Comparison of ENCODE assay signal across 22 cellular contexts in genomic region chr14:67935371-67935770, GRCh38.
DNase-seq lines count a peak whose midpoint lies in the region; ATAC-seq and TF ChIP-seq lines count a peak whose summit lies in the region.
"Had no signal": no experiment of that assay in that cellular context is flagged by ENCODE, and none has a peak within 500 bp of the region (broad histone marks: within the 10 kb centered on the region; RNA-seq: fewer than 3 reads in every experiment).

No MANE protein-coding gene starts in this region.

- H2BK120ac ChIP-seq in trophoblast cell (ENCODE audit: insufficient read depth, low read length, poor library complexity): peak overlapping the region; percentile 71

- H3K23ac ChIP-seq in trophoblast cell (ENCODE audit: low read length): no peak overlapping the region

- no peak overlapping the region for H3K9ac ChIP-seq in HCT116 (ENCODE audit: low read length)
- H3K9ac ChIP-seq in SK-N-MC (ENCODE audit: insufficient read length): no peak overlapping the region
- no peak overlapping the region; the same call in 1 of the 2 replicates for H3K9ac ChIP-seq in iPS-20b (ENCODE audit: low read depth, low read length)
- no peak overlapping the region for H3K9ac ChIP-seq in trophoblast cell (ENCODE audit: low read length)

- H2AK5ac ChIP-seq in trophoblast cell (ENCODE audit: low read length): peak overlapping the region; percentile 71

- BruUV-seq in HCT116 (replicated peaks; lab: Mats Ljungman, UMichigan) (no TSS peak), A673 (replicated peaks; lab: Mats Ljungman, UMichigan) (no TSS peak)

- TF ChIP-seq RAD21 in HCT116 (IDR thresholded peaks at IDR 0.05; ENCODE audit: low read depth): no peak

- no peaks in the 10 kb centered on the region for H3K27me3 ChIP-seq in HCT116 (ENCODE audit: insufficient read depth, low read length)
- no peaks in the 10 kb centered on the region for H3K27me3 ChIP-seq in iPS-20b (ENCODE audit: insufficient read depth, low read length)
- H3K27me3 ChIP-seq in trophoblast cell (ENCODE audit: insufficient read depth, low read length): no peaks in the 10 kb centered on the region
- peaks cover 12% of the 10 kb centered on the region for H3K27me3 ChIP-seq in A673 (replicated peaks; ENCODE audit: insufficient read depth, low read depth, low read length, poor library complexity)
- H3K27me3 ChIP-seq: BLaER1, SJSA1 had no signal

- H3K9me2 ChIP-seq in HCT116 (ENCODE audit: insufficient read depth): no peaks in the 10 kb centered on the region

- TF ChIP-seq CTCF in HCT116 (IDR thresholded peaks at IDR 0.05 in 2 of 3, conservative IDR thresholded peaks at IDR 0.05 in 1 of 3; ENCODE audit: borderline replicate concordance in 1 of 3, insufficient read depth in 1 of 3, low read depth in 2 of 3, low read length in 2 of 3) (no peak), A673 (conservative IDR thresholded peaks at IDR 0.05; ENCODE audit: low read depth, low read length) (no peak)

- H4K12ac ChIP-seq in trophoblast cell (ENCODE audit: low read depth, low read length): peak overlapping the region; percentile 49

- H3K4me2 ChIP-seq in HCT116 (ENCODE audit: low read length) (no peak overlapping the region), trophoblast cell (ENCODE audit: low read length) (no peak overlapping the region)
- H3K4me2 ChIP-seq: BLaER1 had no signal

- H3K18ac ChIP-seq in trophoblast cell (ENCODE audit: low read length): no peak overlapping the region

- intact Hi-C loops in HCT116 (cut with micrococcal nuclease): loop anchor here (2.0 to 10.0 kb wide), 2 partner anchors 351 to 881 kb away; no protein-coding TSS in a partner anchor
- intact Hi-C loops in A673 (cut with micrococcal nuclease; ENCODE audit: unreplicated experiment): loop anchor here (2.0 kb wide), 2 partner anchors 99 to 881 kb away; no protein-coding TSS in a partner anchor

- no peak for TF ChIP-seq POLR2A in HCT116 (IDR thresholded peaks at IDR 0.05; ENCODE audit: borderline replicate concordance, extremely low read depth, insufficient read depth, insufficient read length)

- peak overlapping the region; percentile 84 for H4K91ac ChIP-seq in trophoblast cell (ENCODE audit: low read depth, low read length)

- POLR2A ChIA-PET in HCT116 (lab: Charles Lee): no interaction called here
- POLR2A ChIA-PET in A673 (lab: Charles Lee; ENCODE audit: low non-redundant PET): no interaction called here

- RAD21 ChIA-PET in HCT116 (lab: Charles Lee; ENCODE audit: low non-redundant PET in 1 of 2, low total read pairs in 2 of 2, uncharacterized antibody in 2 of 2, unreplicated experiment in 2 of 2): no interaction called here

- no peaks in the 10 kb centered on the region for H3K79me2 ChIP-seq in HCT116 (ENCODE audit: insufficient read depth, low read length)
- H3K79me2 ChIP-seq in trophoblast cell (ENCODE audit: control insufficient read depth, insufficient read depth, low read length, poor library complexity): no peaks in the 10 kb centered on the region

- H3K4me3 ChIP-seq in HCT116 (replicated peaks in 1 of 2; ENCODE audit: low read depth in 1 of 2, low read length in 2 of 2) (no peak overlapping the region), SK-N-MC (no peak overlapping the region), iPS-20b (ENCODE audit: low read length) (no peak overlapping the region), trophoblast cell (ENCODE audit: low read depth, low read length) (no peak overlapping the region), A673 (ENCODE audit: low read depth, low read length, poor library complexity, severe bottlenecking) (no peak overlapping the region)
- H3K4me3 ChIP-seq: BLaER1, SJSA1 had no signal

- peak overlapping the region; percentile 95 for H2BK12ac ChIP-seq in trophoblast cell (ENCODE audit: low read length)

- H3K4ac ChIP-seq in trophoblast cell (ENCODE audit: low read depth, low read length): no peak overlapping the region

- no peaks in the 10 kb centered on the region for H3K9me3 ChIP-seq in HCT116 (ENCODE audit: control insufficient read depth in 1 of 2, insufficient read depth in 1 of 2, low read depth in 1 of 2, low read length in 2 of 2)
- H3K9me3 ChIP-seq in SK-N-MC (ENCODE audit: low read depth, low read length): 0 out of 2 replicates have a peak, but pooled peaks cover under 1% of the 10 kb centered on the region
- H3K9me3 ChIP-seq in iPS-20b (ENCODE audit: insufficient read depth, low read depth, low read length): no peaks in the 10 kb centered on the region; the same call in 1 of the 2 replicates
- no peaks in the 10 kb centered on the region for H3K9me3 ChIP-seq in trophoblast cell (ENCODE audit: insufficient read depth, low read depth, low read length)
- peaks cover 1% of the 10 kb centered on the region for H3K9me3 ChIP-seq in A673 (ENCODE audit: low read depth, low read length, poor library complexity, severe bottlenecking)
- H3K9me3 ChIP-seq: SJSA1 had no signal

- H3K36me3 ChIP-seq in HCT116 (ENCODE audit: control insufficient read depth in 1 of 2, insufficient read depth in 2 of 2, low read length in 2 of 2): no peaks in the 10 kb centered on the region
- no peaks in the 10 kb centered on the region for H3K36me3 ChIP-seq in SK-N-MC (ENCODE audit: insufficient read depth, low read length)
- H3K36me3 ChIP-seq in iPS-20b (ENCODE audit: insufficient read depth, low read depth, low read length): no peaks in the 10 kb centered on the region
- no peaks in the 10 kb centered on the region for H3K36me3 ChIP-seq in trophoblast cell (ENCODE audit: control insufficient read depth in 1 of 2, insufficient read depth in 2 of 2, low read length in 2 of 2)
- H3K36me3 ChIP-seq in A673 (ENCODE audit: insufficient read depth, low read length, poor library complexity, severe bottlenecking): no peaks in the 10 kb centered on the region
- H3K36me3 ChIP-seq: BLaER1, SJSA1 had no signal

- H2BK5ac ChIP-seq in trophoblast cell (ENCODE audit: low read depth, low read length, poor library complexity): peak overlapping the region; percentile 66

- no peaks in the 10 kb centered on the region for H4K20me1 ChIP-seq in HCT116 (ENCODE audit: insufficient read depth)
- H4K20me1 ChIP-seq: BLaER1 had no signal

- CTCF ChIA-PET in HCT116 (lab: Charles Lee) (no interaction called here), A673 (lab: Charles Lee) (interaction anchor here (0.6 kb wide), 1 partner anchor 113 kb away, joined by 3 read pairs; no protein-coding TSS in a partner anchor)

- H3K14ac ChIP-seq in trophoblast cell (ENCODE audit: low read length): peak overlapping the region; percentile 50

- peak overlapping the region; percentile 75 for H4K8ac ChIP-seq in trophoblast cell (ENCODE audit: low read depth, low read length)

- H2AFZ ChIP-seq in HCT116 (ENCODE audit: low read depth, low read length, poor library complexity, severe bottlenecking) (no peak overlapping the region), trophoblast cell (ENCODE audit: insufficient read depth, low read length, poor library complexity) (no peak overlapping the region)

- H3K4me1 ChIP-seq in HCT116 (ENCODE audit: control insufficient read depth in 1 of 2, insufficient read depth in 2 of 2, low read length in 2 of 2) (peaks cover 5 to 20% of the 10 kb centered on the region in 2 experiments; a peak in 1 of 4 replicates), iPS-20b (ENCODE audit: insufficient read depth, low read length) (peaks cover 48% of the 10 kb centered on the region), trophoblast cell (ENCODE audit: control insufficient read depth in 1 of 2, insufficient read depth in 2 of 2, low read length in 2 of 2) (peaks cover 0 to 8% of the 10 kb centered on the region in 2 experiments), A673 (ENCODE audit: insufficient read depth, low read length, poor library complexity, severe bottlenecking) (peaks cover 23% of the 10 kb centered on the region)

- WGBS in trophoblast cell (ENCODE audit: extremely low coverage, insufficient coverage, insufficient read length): no CpG with 5 or more reads among the region's 2 CpGs

- H3K27ac ChIP-seq in HCT116 (ENCODE audit: low read depth, low read length) (peak overlapping the region; percentile 49; the same call in 1 of the 2 replicates), SK-N-MC (peak overlapping the region; percentile 84; the same call in 1 of the 2 replicates), iPS-20b (ENCODE audit: low read length) (peak overlapping the region; percentile 73), trophoblast cell (ENCODE audit: low read depth, low read length) (no peak overlapping the region), A673 (ENCODE audit: low read depth, low read length, poor library complexity, severe bottlenecking) (no peak overlapping the region)
- H3K27ac ChIP-seq: BLaER1, SJSA1 had no signal

- no peak for DNase-seq in HCT116 (ENCODE audit: low read depth, low spot score)
- no peak for DNase-seq in SK-N-MC (ENCODE audit: low read depth, low spot score)
- DNase-seq in trophoblast cell: no peak
- DNase-seq in A673 (ENCODE audit: low spot score): no peak
- no peak for DNase-seq in NOMO-1 (lab: John Stamatoyannopoulos, UW; ENCODE audit: unreplicated experiment in 2 of 2)
- DNase-seq: 8988T; CD4-positive, CD25-positive, alpha-beta regulatory T cell; DMS153; DND-41; NCI-H1048; NCI-H1417; NCI-H1694 treated with DMSO at 0.1 percent for 48 hours; NCI-H2081; NCI-H2227 treated with DMSO at 0.1 percent for 48 hours; NCI-H526 treated with DMSO at 0.1 percent for 48 hours; Right ventricle myocardium superior; RPMI8226 had no signal

- peaks cover 6% of the 10 kb centered on the region for H3K79me1 ChIP-seq in trophoblast cell (ENCODE audit: low read length)

- ATAC-seq in HCT116 (no peak), esophagus mucosa (no peak), HG03378 (IDR thresholded peaks at IDR 0.05; ENCODE audit: unreplicated experiment) (no peak)

TF ChIP-seq in HCT116, 20 proteins besides CTCF, POLR2A, EP300 and RAD21:
- TF ChIP-seq ZFX (IDR thresholded peaks at IDR 0.05) (no peak), CBX3 (IDR thresholded peaks at IDR 0.05; ENCODE audit: low read depth) (no peak)

Comparison
In these comparisons a context has a peak if more than half of its experiments do, and no peak if none do; other contexts are left out.
1. H3K27ac ChIP-seq: peak in HCT116 (single experiment), SK-N-MC (single experiment) and iPS-20b (single experiment); none in trophoblast cell (single experiment) and A673 (single experiment).